In the genomic region with DNA sequence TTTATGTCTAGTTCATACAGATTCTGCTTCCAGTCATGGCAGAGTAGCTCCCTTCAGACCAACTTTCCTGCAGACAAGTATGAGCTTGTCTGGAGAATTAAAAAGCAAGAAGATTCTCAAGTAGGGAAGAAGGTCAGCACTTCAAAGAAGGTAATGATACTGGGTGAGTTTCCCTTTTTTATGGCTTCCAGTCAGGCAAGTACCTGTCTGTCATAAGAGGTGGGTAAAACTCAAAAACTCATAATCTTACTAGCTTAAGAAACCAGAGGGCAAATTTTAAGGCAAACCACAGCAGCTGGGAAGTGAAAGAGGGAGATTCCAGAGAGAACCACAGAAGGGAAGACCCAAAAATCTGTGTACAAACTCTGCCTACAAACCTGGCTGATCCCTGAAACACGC, we compare ENCODE assay signal across 14 cellular contexts. TPM values are rescaled to one million over a fixed set of nuclear protein-coding genes. Genes with fewer than 3 reads are reported as not detected.
DNase-seq lines count a peak whose midpoint lies in the region; ATAC-seq, FAIRE-seq and TF ChIP-seq lines count a peak whose summit lies in the region.
"Had no signal": no experiment of that assay in that cellular context is flagged by ENCODE, and none has a peak within 500 bp of the region (broad histone marks: within the 10 kb centered on the region; RNA-seq: fewer than 3 reads in every experiment).

No MANE protein-coding gene starts in this region.

- ATAC-seq in memory B cell (ENCODE audit: low read depth) = peak; percentile 61
- no peak for ATAC-seq in HG03457 (IDR thresholded peaks at IDR 0.05; ENCODE audit: unreplicated experiment)
- ATAC-seq in HG02759 (IDR thresholded peaks at IDR 0.05; ENCODE audit: unreplicated experiment) = no peak
- ATAC-seq: left lobe of liver had no signal

- FAIRE-seq in GM12891 (lab: Jason Lieb, UNC) = no peak
- FAIRE-seq in H54 (lab: Jason Lieb, UNC) = peak; percentile 45
- FAIRE-seq: small intestine had no signal

- no peaks in the 10 kb centered on the region for H3K36me3 ChIP-seq in effector memory CD4-positive, alpha-beta T cell (ENCODE audit: control insufficient read depth, insufficient read depth, low read length)

- H3K36me3 Mint-ChIP-seq in memory B cell = no peaks in the 10 kb centered on the region

- no peak overlapping the region for H3K4me3 Mint-ChIP-seq in memory B cell

- peaks cover 29% of the 10 kb centered on the region for H3K4me1 Mint-ChIP-seq in memory B cell

- H3K27ac Mint-ChIP-seq in memory B cell = no peak overlapping the region

- H3K27me3 Mint-ChIP-seq in memory B cell = no peaks in the 10 kb centered on the region

- H3K4me1 ChIP-seq in effector memory CD4-positive, alpha-beta T cell (ENCODE audit: control insufficient read depth, insufficient read depth, low read length, poor library complexity, severe bottlenecking) = peaks cover 11% of the 10 kb centered on the region

- no peak overlapping the region for H3K27ac ChIP-seq in RWPE1
- no peak overlapping the region for H3K27ac ChIP-seq in effector memory CD4-positive, alpha-beta T cell (ENCODE audit: insufficient read depth, low read length, poor library complexity, severe bottlenecking)

- no peak for TF ChIP-seq POLR2A in GM12891 (IDR thresholded peaks at IDR 0.05; ENCODE audit: low read depth, low read length)
- TF ChIP-seq POLR2A in H54 (IDR thresholded peaks at IDR 0.05; ENCODE audit: low read depth, low read length) = no peak

- H3K9me3 Mint-ChIP-seq in memory B cell = no peaks in the 10 kb centered on the region

- H3K9me3 ChIP-seq in effector memory CD4-positive, alpha-beta T cell (ENCODE audit: control insufficient read depth, low read length) = no peaks in the 10 kb centered on the region

- DNase-seq in GM12891 (ENCODE audit: insufficient read length, low spot score) (no peak), H54 (ENCODE audit: insufficient read length, low spot score) (no peak), RWPE1 (ENCODE audit: low spot score) (peak; percentile 33), memory B cell (ENCODE audit: low spot score in 2 of 2) (no peak)
- no peak for DNase-seq in effector memory CD4-positive, alpha-beta T cell
- DNase-seq: amniotic stem cell, DMS79 treated with DMSO at 0.1 percent for 48 hours, erythroblast, Karpas-422, NCI-H82, small intestine had no signal

- no peak overlapping the region for H3K4me3 ChIP-seq in effector memory CD4-positive, alpha-beta T cell (ENCODE audit: insufficient read depth, low read depth, low read length, poor library complexity, severe bottlenecking)

- TF ChIP-seq CTCF in RWPE1 (conservative IDR thresholded peaks at IDR 0.05; ENCODE audit: low read depth) = no peak

- POLR2A ChIA-PET in RWPE1 (lab: Yijun Ruan, JAX; ENCODE audit: low non-redundant PET) = interaction anchor here (0.6 kb wide), 1 partner anchor 95 kb away, joined by 3 read pairs; no protein-coding TSS in a partner anchor

- CTCF ChIA-PET in RWPE1 (lab: Yijun Ruan, JAX) = interaction anchor here (0.6 kb wide), 1 partner anchor 153 kb away, joined by 3 read pairs; no protein-coding TSS in a partner anchor

- H3K27me3 ChIP-seq in effector memory CD4-positive, alpha-beta T cell (replicated peaks; ENCODE audit: control insufficient read depth, insufficient read depth, low read length, poor library complexity, severe bottlenecking) = no peaks in the 10 kb centered on the region

TF ChIP-seq in GM12891, 5 proteins besides CTCF, POLR2A, EP300 and RAD21:
- 0 out of 2 replicates have a peak, but pooled peaks have one; percentile 37 for TF ChIP-seq POU2F2 (IDR thresholded peaks at IDR 0.05; ENCODE audit: low read depth, low read length)
- TF ChIP-seq POLR2AphosphoS5 (IDR thresholded peaks at IDR 0.05; ENCODE audit: low read depth, low read length) = no peak
- TF ChIP-seq PAX5 (IDR thresholded peaks at IDR 0.05; ENCODE audit: insufficient read depth, low read length, severe bottlenecking) = no peak
- no peak for TF ChIP-seq TAF1 (IDR thresholded peaks at IDR 0.05; ENCODE audit: low read depth, low read length)
- peak; percentile 85 for TF ChIP-seq SPI1 (IDR thresholded peaks at IDR 0.05; ENCODE audit: low read depth, low read length)

RNA-seq across cellular contexts. Expression of a gene that starts 54.2 kb away (rescaled TPM):
- 59.1 TPM for polyA plus RNA-seq in GM12891 (2012; ENCODE audit: low read depth, missing spikeins)
